In genomic region chr22:39689421-39689820, GRCh38 we compare ENCODE assay signal across 18 cellular contexts.
DNase-seq lines count a peak whose midpoint lies in the region; ATAC-seq and TF ChIP-seq lines count a peak whose summit lies in the region.
"Had no signal": no experiment of that assay in that cellular context is flagged by ENCODE, and none has a peak within 500 bp of the region (broad histone marks: within the 10 kb centered on the region; RNA-seq: fewer than 3 reads in every experiment).

No MANE protein-coding gene starts in this region.

- peaks cover 0 to 4% (median 0%) of the 10 kb centered on the region in 11 experiments; a peak in 1 of 22 replicates for H4K20me1 ChIP-seq in BLaER1 treated with 17β-estradiol and CSF1 and Interleukin-3, amounts not matched to agents 10 nM and 100 nM

- DNase-seq in middle frontal gyrus (ENCODE audit: extremely low spot score, low spot score) (peak; percentile 9), tibial artery (no peak)
- DNase-seq in stimulated activated effector memory CD8-positive, alpha-beta T cell treated with anti-CD3 and anti-CD28 coated beads, Interleukin-12 subunit alpha, Interleukin-12 subunit beta, amount 100 ng/mL, for 72 hours (ENCODE audit: low spot score in 2 of 2): no peak
- DNase-seq in activated T-cell treated with anti-CD3 and anti-CD28 coated beads, Interleukin-2, amount 50 U/mL, for 4 hours: no peak
- DNase-seq: COR-L47, DMS153, EL, NCI-H1417 treated with DMSO at 0.1 percent for 48 hours, NCI-H2029, NCI-H2171, NCI-H446, NCI-H69, SHP77 treated with DMSO at 0.1 percent for 48 hours had no signal

- H3K36me3 ChIP-seq in BLaER1 treated with 17β-estradiol and CSF1 and Interleukin-3, amounts not matched to agents 10 nM and 100 nM: no peaks in the 10 kb centered on the region
- H3K36me3 ChIP-seq in tibial artery: no peaks in the 10 kb centered on the region
- H3K36me3 ChIP-seq: HAP-1 had no signal

- peak overlapping the region; percentile 48 for H3K27ac Mint-ChIP-seq in stimulated activated effector memory CD8-positive, alpha-beta T cell treated with anti-CD3 and anti-CD28 coated beads, Interleukin-12 subunit alpha, Interleukin-12 subunit beta, amount 100 ng/mL, for 72 hours

- H3K27me3 ChIP-seq in BLaER1 treated with 17β-estradiol and CSF1 and Interleukin-3, amounts not matched to agents 10 nM and 100 nM: peaks cover 0 to 13% (median 5%) of the 10 kb centered on the region in 11 experiments; a peak in 10 of 22 replicates
- H3K27me3 ChIP-seq in tibial artery: peaks cover 0 to 84% of the 10 kb centered on the region in 2 donors

- peaks cover 6 to 37% (median 23%) of the 10 kb centered on the region in 10 experiments; a peak in 19 of 20 replicates for H3K4me1 ChIP-seq in BLaER1 treated with 17β-estradiol and CSF1 and Interleukin-3, amounts not matched to agents 10 nM and 100 nM
- H3K4me1 ChIP-seq in tibial artery: peaks cover 0 to 12% (median 0%) of the 10 kb centered on the region in 4 donors
- H3K4me1 ChIP-seq: A549 had no signal

- H3K4me1 Mint-ChIP-seq in stimulated activated effector memory CD8-positive, alpha-beta T cell treated with anti-CD3 and anti-CD28 coated beads, Interleukin-12 subunit alpha, Interleukin-12 subunit beta, amount 100 ng/mL, for 72 hours: peaks cover 12% of the 10 kb centered on the region
- peaks cover 4% of the 10 kb centered on the region for H3K4me1 Mint-ChIP-seq in activated T-cell treated with anti-CD3 and anti-CD28 coated beads, Interleukin-2, amount 50 U/mL, for 4 hours (ENCODE audit: low read depth)

- no peak overlapping the region for H3K27ac ChIP-seq in BLaER1 treated with 17β-estradiol and CSF1 and Interleukin-3, amounts not matched to agents 10 nM and 100 nM
- H3K27ac ChIP-seq in angular gyrus (ENCODE audit: low read depth, low read length) (peak overlapping the region; percentile 66), tibial artery (no peak overlapping the region)
- H3K27ac ChIP-seq: A549 had no signal

- no peaks in the 10 kb centered on the region for H3K9me3 ChIP-seq in BLaER1 treated with 17β-estradiol and CSF1 and Interleukin-3, amounts not matched to agents 10 nM and 100 nM (replicated peaks in 1 of 11)
- H3K9me3 ChIP-seq in tibial artery: no peaks in the 10 kb centered on the region
- H3K9me3 ChIP-seq: A549, HAP-1 had no signal

- no peaks in the 10 kb centered on the region for H3K9me3 Mint-ChIP-seq in stimulated activated effector memory CD8-positive, alpha-beta T cell treated with anti-CD3 and anti-CD28 coated beads, Interleukin-12 subunit alpha, Interleukin-12 subunit beta, amount 100 ng/mL, for 72 hours
- H3K9me3 Mint-ChIP-seq in activated T-cell treated with anti-CD3 and anti-CD28 coated beads, Interleukin-2, amount 50 U/mL, for 4 hours: no peaks in the 10 kb centered on the region

- intact Hi-C loops in tibial artery (cut with DNase I; ENCODE audit: low total_unique reads): no loop called here

- peak overlapping the region in 7 of 11 experiments; percentile 12 to 80 (median 74); a peak in 5 of 22 replicates for H3K4me2 ChIP-seq in BLaER1 treated with 17β-estradiol and CSF1 and Interleukin-3, amounts not matched to agents 10 nM and 100 nM
- H3K4me2 ChIP-seq: A549 had no signal

- no peak for TF ChIP-seq CTCF in tibial artery (IDR thresholded peaks at IDR 0.05)

- no peak overlapping the region for H3K9ac ChIP-seq in BLaER1 treated with 17β-estradiol and CSF1 and Interleukin-3, amounts not matched to agents 10 nM and 100 nM

- H3K36me3 Mint-ChIP-seq in stimulated activated effector memory CD8-positive, alpha-beta T cell treated with anti-CD3 and anti-CD28 coated beads, Interleukin-12 subunit alpha, Interleukin-12 subunit beta, amount 100 ng/mL, for 72 hours: no peaks in the 10 kb centered on the region
- no peaks in the 10 kb centered on the region for H3K36me3 Mint-ChIP-seq in activated T-cell treated with anti-CD3 and anti-CD28 coated beads, Interleukin-2, amount 50 U/mL, for 4 hours (ENCODE audit: insufficient read depth)

- no peak overlapping the region for H3K4me3 Mint-ChIP-seq in stimulated activated effector memory CD8-positive, alpha-beta T cell treated with anti-CD3 and anti-CD28 coated beads, Interleukin-12 subunit alpha, Interleukin-12 subunit beta, amount 100 ng/mL, for 72 hours
- H3K4me3 Mint-ChIP-seq in activated T-cell treated with anti-CD3 and anti-CD28 coated beads, Interleukin-2, amount 50 U/mL, for 4 hours: no peak overlapping the region

- peaks cover 19% of the 10 kb centered on the region for H3K27me3 Mint-ChIP-seq in activated T-cell treated with anti-CD3 and anti-CD28 coated beads, Interleukin-2, amount 50 U/mL, for 4 hours (ENCODE audit: low read depth)

- no peak overlapping the region for H3K4me3 ChIP-seq in BLaER1 treated with 17β-estradiol and CSF1 and Interleukin-3, amounts not matched to agents 10 nM and 100 nM
- H3K4me3 ChIP-seq in tibial artery: no peak overlapping the region
- H3K4me3 ChIP-seq: A549, HAP-1 had no signal

- no peak for ATAC-seq in stimulated activated effector memory CD8-positive, alpha-beta T cell treated with anti-CD3 and anti-CD28 coated beads, Interleukin-12 subunit alpha, Interleukin-12 subunit beta, amount 100 ng/mL, for 72 hours
- ATAC-seq in activated T-cell treated with anti-CD3 and anti-CD28 coated beads, Interleukin-2, amount 50 U/mL, for 4 hours: no peak
- no peak for ATAC-seq in GM19351 (IDR thresholded peaks at IDR 0.05; ENCODE audit: unreplicated experiment)
- ATAC-seq: A549 had no signal
